1 cellular context compared by ENCODE assay signal in the genomic region with DNA sequence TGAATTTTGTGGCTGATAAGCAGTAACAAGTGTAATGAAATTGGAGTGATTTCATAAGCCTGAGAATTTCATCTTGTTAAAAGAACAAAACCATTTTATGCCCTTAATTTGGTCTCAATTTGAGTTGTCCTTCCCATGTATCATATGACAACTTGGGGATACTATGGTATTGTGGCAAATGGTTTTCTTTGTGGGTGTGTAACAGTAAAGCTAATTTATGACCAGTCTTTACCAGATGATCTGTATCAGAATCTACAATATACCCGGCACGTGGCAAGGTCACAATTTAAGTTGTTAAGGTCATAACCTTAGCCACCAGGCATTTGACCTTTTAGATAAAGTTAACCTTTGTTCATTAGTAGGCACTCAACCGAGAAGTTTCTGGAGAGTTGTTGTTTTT.
TF ChIP-seq lines count a peak whose summit lies in the region.

No MANE protein-coding gene starts in this region.

TF ChIP-seq in HEK293, 187 proteins besides CTCF, POLR2A, EP300 and RAD21 (continued from another document and continues in another):
- TF ChIP-seq, protein P1, sequence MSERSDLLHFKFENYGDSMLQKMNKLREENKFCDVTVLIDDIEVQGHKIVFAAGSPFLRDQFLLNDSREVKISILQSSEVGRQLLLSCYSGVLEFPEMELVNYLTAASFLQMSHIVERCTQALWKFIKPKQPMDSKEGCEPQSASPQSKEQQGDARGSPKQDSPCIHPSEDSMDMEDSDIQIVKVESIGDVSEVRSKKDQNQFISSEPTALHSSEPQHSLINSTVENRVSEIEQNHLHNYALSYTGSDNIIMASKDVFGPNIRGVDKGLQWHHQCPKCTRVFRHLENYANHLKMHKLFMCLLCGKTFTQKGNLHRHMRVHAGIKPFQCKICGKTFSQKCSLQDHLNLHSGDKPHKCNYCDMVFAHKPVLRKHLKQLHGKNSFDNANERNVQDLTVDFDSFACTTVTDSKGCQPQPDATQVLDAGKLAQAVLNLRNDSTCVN (tag by site-specific recombination; optimal IDR thresholded peaks at IDR 0.05) = no peak
- TF ChIP-seq TRIM28 (IDR thresholded peaks at IDR 0.05; ENCODE audit: borderline replicate concordance, low read length) (no peak), ZNF514 (tag by site-specific recombination; IDR thresholded peaks at IDR 0.05) (no peak), ZNF792 (tag by site-specific recombination; IDR thresholded peaks at IDR 0.05) (no peak), ZNF664 (tag by site-specific recombination; IDR thresholded peaks at IDR 0.05) (peak; percentile 59), ZNF629 (tag by site-specific recombination; IDR thresholded peaks at IDR 0.05) (peak; percentile 79), ZNF19 (tag by site-specific recombination; IDR thresholded peaks at IDR 0.05; ENCODE audit: low read depth) (no peak), YY1 (tag by site-specific recombination; IDR thresholded peaks at IDR 0.05) (no peak), ZNF529 (tag by site-specific recombination; IDR thresholded peaks at IDR 0.05; ENCODE audit: insufficient replicate concordance) (no peak), ZNF623 (tag by site-specific recombination; IDR thresholded peaks at IDR 0.05) (no peak), ZNF747 (tag by site-specific recombination; IDR thresholded peaks at IDR 0.05) (no peak), ZNF544 (tag by site-specific recombination; IDR thresholded peaks at IDR 0.05) (no peak), SCRT1 (tag by site-specific recombination; IDR thresholded peaks at IDR 0.05; ENCODE audit: borderline replicate concordance) (peak; percentile 51), BCL11A (tag by site-specific recombination; IDR thresholded peaks at IDR 0.05; ENCODE audit: low read depth) (peak; percentile 97), ZNF571 (tag by site-specific recombination; IDR thresholded peaks at IDR 0.05) (no peak), EGR2 (tag by site-specific recombination; IDR thresholded peaks at IDR 0.05; ENCODE audit: low read depth) (peak; percentile 45; the same call in 1 of the 2 replicates), ZNF501 (tag by site-specific recombination; IDR thresholded peaks at IDR 0.05) (peak; percentile 49; the same call in 1 of the 2 replicates), ZNF239 (tag by site-specific recombination; IDR thresholded peaks at IDR 0.05) (no peak), ZNF596 (tag by site-specific recombination; IDR thresholded peaks at IDR 0.05) (peak; percentile 62), ZNF302 (tag by site-specific recombination; IDR thresholded peaks at IDR 0.05; ENCODE audit: low read depth) (no peak), SCRT2 (tag by site-specific recombination; IDR thresholded peaks at IDR 0.05) (peak; percentile 74; the same call in 1 of the 2 replicates), ZNF843 (tag by site-specific recombination; IDR thresholded peaks at IDR 0.05) (peak; percentile 99), ZSCAN16 (tag by site-specific recombination; IDR thresholded peaks at IDR 0.05) (no peak), ZNF341 (tag by site-specific recombination; IDR thresholded peaks at IDR 0.05; ENCODE audit: low read depth) (0 out of 2 replicates have a peak, but pooled peaks have one; percentile 12), KLF10 (tag by site-specific recombination; IDR thresholded peaks at IDR 0.05) (peak; percentile 99), YY2 (tag by site-specific recombination; IDR thresholded peaks at IDR 0.05) (no peak), IKZF3 (tag by site-specific recombination; IDR thresholded peaks at IDR 0.05) (peak; percentile 95), KLF7 (tag by site-specific recombination; IDR thresholded peaks at IDR 0.05; ENCODE audit: borderline replicate concordance) (peak; percentile 85; the same call in 1 of the 2 replicates), KLF16 (tag by site-specific recombination; IDR thresholded peaks at IDR 0.05) (peak; percentile 92), ZNF16 (tag by site-specific recombination; IDR thresholded peaks at IDR 0.05; ENCODE audit: low read depth) (no peak), KLF1 (tag by site-specific recombination; IDR thresholded peaks at IDR 0.05) (peak; percentile 87), ZNF776 (tag by site-specific recombination; IDR thresholded peaks at IDR 0.05; ENCODE audit: borderline replicate concordance) (no peak), ZBTB20 (tag by site-specific recombination; IDR thresholded peaks at IDR 0.05) (no peak), ZNF184 (tag by site-specific recombination; IDR thresholded peaks at IDR 0.05) (no peak), ZBTB21 (tag by site-specific recombination; IDR thresholded peaks at IDR 0.05) (no peak), KLF9 (tag by site-specific recombination; IDR thresholded peaks at IDR 0.05; ENCODE audit: low read depth) (peak; percentile 27; the same call in 1 of the 2 replicates), GLI4 (tag by site-specific recombination; IDR thresholded peaks at IDR 0.05) (no peak)
- TF ChIP-seq, protein P2, sequence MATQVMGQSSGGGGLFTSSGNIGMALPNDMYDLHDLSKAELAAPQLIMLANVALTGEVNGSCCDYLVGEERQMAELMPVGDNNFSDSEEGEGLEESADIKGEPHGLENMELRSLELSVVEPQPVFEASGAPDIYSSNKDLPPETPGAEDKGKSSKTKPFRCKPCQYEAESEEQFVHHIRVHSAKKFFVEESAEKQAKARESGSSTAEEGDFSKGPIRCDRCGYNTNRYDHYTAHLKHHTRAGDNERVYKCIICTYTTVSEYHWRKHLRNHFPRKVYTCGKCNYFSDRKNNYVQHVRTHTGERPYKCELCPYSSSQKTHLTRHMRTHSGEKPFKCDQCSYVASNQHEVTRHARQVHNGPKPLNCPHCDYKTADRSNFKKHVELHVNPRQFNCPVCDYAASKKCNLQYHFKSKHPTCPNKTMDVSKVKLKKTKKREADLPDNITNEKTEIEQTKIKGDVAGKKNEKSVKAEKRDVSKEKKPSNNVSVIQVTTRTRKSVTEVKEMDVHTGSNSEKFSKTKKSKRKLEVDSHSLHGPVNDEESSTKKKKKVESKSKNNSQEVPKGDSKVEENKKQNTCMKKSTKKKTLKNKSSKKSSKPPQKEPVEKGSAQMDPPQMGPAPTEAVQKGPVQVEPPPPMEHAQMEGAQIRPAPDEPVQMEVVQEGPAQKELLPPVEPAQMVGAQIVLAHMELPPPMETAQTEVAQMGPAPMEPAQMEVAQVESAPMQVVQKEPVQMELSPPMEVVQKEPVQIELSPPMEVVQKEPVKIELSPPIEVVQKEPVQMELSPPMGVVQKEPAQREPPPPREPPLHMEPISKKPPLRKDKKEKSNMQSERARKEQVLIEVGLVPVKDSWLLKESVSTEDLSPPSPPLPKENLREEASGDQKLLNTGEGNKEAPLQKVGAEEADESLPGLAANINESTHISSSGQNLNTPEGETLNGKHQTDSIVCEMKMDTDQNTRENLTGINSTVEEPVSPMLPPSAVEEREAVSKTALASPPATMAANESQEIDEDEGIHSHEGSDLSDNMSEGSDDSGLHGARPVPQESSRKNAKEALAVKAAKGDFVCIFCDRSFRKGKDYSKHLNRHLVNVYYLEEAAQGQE (tag by site-specific recombination; IDR thresholded peaks at IDR 0.05) = no peak
- TF ChIP-seq, protein P3, sequence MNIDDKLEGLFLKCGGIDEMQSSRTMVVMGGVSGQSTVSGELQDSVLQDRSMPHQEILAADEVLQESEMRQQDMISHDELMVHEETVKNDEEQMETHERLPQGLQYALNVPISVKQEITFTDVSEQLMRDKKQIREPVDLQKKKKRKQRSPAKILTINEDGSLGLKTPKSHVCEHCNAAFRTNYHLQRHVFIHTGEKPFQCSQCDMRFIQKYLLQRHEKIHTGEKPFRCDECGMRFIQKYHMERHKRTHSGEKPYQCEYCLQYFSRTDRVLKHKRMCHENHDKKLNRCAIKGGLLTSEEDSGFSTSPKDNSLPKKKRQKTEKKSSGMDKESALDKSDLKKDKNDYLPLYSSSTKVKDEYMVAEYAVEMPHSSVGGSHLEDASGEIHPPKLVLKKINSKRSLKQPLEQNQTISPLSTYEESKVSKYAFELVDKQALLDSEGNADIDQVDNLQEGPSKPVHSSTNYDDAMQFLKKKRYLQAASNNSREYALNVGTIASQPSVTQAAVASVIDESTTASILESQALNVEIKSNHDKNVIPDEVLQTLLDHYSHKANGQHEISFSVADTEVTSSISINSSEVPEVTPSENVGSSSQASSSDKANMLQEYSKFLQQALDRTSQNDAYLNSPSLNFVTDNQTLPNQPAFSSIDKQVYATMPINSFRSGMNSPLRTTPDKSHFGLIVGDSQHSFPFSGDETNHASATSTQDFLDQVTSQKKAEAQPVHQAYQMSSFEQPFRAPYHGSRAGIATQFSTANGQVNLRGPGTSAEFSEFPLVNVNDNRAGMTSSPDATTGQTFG (tag by site-specific recombination; IDR thresholded peaks at IDR 0.05; ENCODE audit: borderline replicate concordance) = no peak
- TF ChIP-seq, protein P4, sequence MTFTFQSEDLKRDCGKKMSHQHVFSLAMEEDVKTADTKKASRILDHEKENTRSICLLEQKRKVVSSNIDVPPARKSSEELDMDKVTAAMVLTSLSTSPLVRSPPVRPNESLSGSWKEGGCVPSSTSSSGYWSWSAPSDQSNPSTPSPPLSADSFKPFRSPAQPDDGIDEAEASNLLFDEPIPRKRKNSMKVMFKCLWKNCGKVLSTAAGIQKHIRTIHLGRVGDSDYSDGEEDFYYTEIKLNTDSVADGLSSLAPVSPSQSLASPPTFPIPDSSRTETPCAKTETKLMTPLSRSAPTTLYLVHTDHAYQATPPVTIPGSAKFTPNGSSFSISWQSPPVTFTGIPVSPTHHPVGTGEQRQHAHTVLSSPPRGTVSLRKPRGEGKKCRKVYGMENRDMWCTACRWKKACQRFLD (tag by site-specific recombination; IDR thresholded peaks at IDR 0.05) = no peak
- TF ChIP-seq, protein P5, sequence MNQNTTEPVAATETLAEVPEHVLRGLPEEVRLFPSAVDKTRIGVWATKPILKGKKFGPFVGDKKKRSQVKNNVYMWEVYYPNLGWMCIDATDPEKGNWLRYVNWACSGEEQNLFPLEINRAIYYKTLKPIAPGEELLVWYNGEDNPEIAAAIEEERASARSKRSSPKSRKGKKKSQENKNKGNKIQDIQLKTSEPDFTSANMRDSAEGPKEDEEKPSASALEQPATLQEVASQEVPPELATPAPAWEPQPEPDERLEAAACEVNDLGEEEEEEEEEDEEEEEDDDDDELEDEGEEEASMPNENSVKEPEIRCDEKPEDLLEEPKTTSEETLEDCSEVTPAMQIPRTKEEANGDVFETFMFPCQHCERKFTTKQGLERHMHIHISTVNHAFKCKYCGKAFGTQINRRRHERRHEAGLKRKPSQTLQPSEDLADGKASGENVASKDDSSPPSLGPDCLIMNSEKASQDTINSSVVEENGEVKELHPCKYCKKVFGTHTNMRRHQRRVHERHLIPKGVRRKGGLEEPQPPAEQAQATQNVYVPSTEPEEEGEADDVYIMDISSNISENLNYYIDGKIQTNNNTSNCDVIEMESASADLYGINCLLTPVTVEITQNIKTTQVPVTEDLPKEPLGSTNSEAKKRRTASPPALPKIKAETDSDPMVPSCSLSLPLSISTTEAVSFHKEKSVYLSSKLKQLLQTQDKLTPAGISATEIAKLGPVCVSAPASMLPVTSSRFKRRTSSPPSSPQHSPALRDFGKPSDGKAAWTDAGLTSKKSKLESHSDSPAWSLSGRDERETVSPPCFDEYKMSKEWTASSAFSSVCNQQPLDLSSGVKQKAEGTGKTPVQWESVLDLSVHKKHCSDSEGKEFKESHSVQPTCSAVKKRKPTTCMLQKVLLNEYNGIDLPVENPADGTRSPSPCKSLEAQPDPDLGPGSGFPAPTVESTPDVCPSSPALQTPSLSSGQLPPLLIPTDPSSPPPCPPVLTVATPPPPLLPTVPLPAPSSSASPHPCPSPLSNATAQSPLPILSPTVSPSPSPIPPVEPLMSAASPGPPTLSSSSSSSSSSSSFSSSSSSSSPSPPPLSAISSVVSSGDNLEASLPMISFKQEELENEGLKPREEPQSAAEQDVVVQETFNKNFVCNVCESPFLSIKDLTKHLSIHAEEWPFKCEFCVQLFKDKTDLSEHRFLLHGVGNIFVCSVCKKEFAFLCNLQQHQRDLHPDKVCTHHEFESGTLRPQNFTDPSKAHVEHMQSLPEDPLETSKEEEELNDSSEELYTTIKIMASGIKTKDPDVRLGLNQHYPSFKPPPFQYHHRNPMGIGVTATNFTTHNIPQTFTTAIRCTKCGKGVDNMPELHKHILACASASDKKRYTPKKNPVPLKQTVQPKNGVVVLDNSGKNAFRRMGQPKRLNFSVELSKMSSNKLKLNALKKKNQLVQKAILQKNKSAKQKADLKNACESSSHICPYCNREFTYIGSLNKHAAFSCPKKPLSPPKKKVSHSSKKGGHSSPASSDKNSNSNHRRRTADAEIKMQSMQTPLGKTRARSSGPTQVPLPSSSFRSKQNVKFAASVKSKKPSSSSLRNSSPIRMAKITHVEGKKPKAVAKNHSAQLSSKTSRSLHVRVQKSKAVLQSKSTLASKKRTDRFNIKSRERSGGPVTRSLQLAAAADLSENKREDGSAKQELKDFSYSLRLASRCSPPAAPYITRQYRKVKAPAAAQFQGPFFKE (tag by site-specific recombination; IDR thresholded peaks at IDR 0.05; ENCODE audit: borderline replicate concordance) = no peak
- TF ChIP-seq, protein P6, sequence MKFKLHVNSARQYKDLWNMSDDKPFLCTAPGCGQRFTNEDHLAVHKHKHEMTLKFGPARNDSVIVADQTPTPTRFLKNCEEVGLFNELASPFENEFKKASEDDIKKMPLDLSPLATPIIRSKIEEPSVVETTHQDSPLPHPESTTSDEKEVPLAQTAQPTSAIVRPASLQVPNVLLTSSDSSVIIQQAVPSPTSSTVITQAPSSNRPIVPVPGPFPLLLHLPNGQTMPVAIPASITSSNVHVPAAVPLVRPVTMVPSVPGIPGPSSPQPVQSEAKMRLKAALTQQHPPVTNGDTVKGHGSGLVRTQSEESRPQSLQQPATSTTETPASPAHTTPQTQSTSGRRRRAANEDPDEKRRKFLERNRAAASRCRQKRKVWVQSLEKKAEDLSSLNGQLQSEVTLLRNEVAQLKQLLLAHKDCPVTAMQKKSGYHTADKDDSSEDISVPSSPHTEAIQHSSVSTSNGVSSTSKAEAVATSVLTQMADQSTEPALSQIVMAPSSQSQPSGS (tag by site-specific recombination; IDR thresholded peaks at IDR 0.05; ENCODE audit: low read depth) = 0 out of 2 replicates have a peak, but pooled peaks have one; percentile 32
- TF ChIP-seq, protein P7, sequence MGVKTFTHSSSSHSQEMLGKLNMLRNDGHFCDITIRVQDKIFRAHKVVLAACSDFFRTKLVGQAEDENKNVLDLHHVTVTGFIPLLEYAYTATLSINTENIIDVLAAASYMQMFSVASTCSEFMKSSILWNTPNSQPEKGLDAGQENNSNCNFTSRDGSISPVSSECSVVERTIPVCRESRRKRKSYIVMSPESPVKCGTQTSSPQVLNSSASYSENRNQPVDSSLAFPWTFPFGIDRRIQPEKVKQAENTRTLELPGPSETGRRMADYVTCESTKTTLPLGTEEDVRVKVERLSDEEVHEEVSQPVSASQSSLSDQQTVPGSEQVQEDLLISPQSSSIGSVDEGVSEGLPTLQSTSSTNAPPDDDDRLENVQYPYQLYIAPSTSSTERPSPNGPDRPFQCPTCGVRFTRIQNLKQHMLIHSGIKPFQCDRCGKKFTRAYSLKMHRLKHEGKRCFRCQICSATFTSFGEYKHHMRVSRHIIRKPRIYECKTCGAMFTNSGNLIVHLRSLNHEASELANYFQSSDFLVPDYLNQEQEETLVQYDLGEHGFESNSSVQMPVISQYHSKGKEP (tag by site-specific recombination; IDR thresholded peaks at IDR 0.05) = peak; percentile 80
- TF ChIP-seq, protein P8, sequence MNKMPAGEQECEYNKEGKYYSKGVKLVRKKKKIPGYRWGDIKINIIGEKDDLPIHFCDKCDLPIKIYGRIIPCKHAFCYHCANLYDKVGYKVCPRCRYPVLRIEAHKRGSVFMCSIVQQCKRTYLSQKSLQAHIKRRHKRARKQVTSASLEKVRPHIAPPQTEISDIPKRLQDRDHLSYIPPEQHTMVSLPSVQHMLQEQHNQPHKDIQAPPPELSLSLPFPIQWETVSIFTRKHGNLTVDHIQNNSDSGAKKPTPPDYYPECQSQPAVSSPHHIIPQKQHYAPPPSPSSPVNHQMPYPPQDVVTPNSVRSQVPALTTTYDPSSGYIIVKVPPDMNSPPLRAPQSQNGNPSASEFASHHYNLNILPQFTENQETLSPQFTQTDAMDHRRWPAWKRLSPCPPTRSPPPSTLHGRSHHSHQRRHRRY (tag by site-specific recombination; IDR thresholded peaks at IDR 0.05) = peak; percentile 83; the same call in 1 of the 2 replicates
